ENCODE assay signal across 9 cellular contexts in the genomic region with DNA sequence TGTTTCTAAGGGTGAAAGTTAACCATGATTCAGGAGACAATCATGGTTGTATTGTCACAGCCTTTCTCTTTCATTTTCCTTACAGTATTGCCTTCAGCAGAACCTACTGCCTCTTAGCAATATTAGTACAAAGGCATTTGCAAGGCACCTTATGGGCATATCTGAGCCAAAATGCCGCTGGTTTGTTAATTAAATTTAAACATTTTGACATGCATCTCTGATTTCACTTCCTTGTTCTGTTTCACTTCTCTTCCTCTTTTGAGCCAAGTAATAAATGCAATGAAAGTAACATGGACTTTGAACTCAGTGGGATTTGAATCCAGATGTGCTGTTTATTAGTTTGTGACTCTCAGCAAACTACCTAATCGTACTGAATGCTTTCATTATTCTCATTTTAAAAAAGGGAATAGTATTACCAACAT.
DNase-seq lines count a peak whose midpoint lies in the region; ATAC-seq and TF ChIP-seq lines count a peak whose summit lies in the region.
"Had no signal": no experiment of that assay in that cellular context is flagged by ENCODE, and none has a peak within 500 bp of the region (broad histone marks: within the 10 kb centered on the region; RNA-seq: fewer than 3 reads in every experiment).

No MANE protein-coding gene starts in this region.

- no peaks in the 10 kb centered on the region for H3K27me3 ChIP-seq in GM06990 (replicated peaks; ENCODE audit: control insufficient read depth, insufficient read depth, low read length)

- no peaks in the 10 kb centered on the region for H3K36me3 ChIP-seq in GM06990 (ENCODE audit: control insufficient read depth, insufficient read depth, low read length)

- no peak for TF ChIP-seq CTCF in GM06990 (IDR thresholded peaks at IDR 0.05; ENCODE audit: insufficient read depth, low read length, poor library complexity, severe bottlenecking)

- H3K4me3 ChIP-seq in GM06990 (replicated peaks; ENCODE audit: low read depth, low read length): no peak overlapping the region

- ATAC-seq in GM21367 (IDR thresholded peaks at IDR 0.05; ENCODE audit: unreplicated experiment) (peak; percentile 91), HG03139 (IDR thresholded peaks at IDR 0.05; ENCODE audit: unreplicated experiment) (peak; percentile 89)

- DNase-seq in GM06990 (ENCODE audit: extremely low read depth, insufficient read length) (peak; percentile 14), SIG-M5 (lab: John Stamatoyannopoulos, UW) (peak; percentile 24), NCI-H1930 (lab: John Stamatoyannopoulos, UW) (no peak), A172 (ENCODE audit: low spot score) (no peak), NCI-H748 (lab: John Stamatoyannopoulos, UW; ENCODE audit: unreplicated experiment) (no peak)
- DNase-seq in stimulated activated CD4-positive, alpha-beta T cell treated with anti-CD3 and anti-CD28 coated beads, Interleukin-2, amount 100 ng/mL, for 24 hours: no peak
- DNase-seq: HFFc6 had no signal

Comparison
In these comparisons a context has a peak if more than half of its experiments do, and no peak if none do; other contexts are left out.
1. DNase-seq: peak in GM06990 (single experiment) and SIG-M5 (single experiment); none in NCI-H1930 (0 of 2), stimulated activated CD4-positive, alpha-beta T cell treated with anti-CD3 and anti-CD28 coated beads, Interleukin-2, amount 100 ng/mL, for 24 hours (0 of 2), A172 (single experiment) and NCI-H748 (single experiment).